Comparison of ENCODE assay signal across 9 cellular contexts in the genomic region with DNA sequence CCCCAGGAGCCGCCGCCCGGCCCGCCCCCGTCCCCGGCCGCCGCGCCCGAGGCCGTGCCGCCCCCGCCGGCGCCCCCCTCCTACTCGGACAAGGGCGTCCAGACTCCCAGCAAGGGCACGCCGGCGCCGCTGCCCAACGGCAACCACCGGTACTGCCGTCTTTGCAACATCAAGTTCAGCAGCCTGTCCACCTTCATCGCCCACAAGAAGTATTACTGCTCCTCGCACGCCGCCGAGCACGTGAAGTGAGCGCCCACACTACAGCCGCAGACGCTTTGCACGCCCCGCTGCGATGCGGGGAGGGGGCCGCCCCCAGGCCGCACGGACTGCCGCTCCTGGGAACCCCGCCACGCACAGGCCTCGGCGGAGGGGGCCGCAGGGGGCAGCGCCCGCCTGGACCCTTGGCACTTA. TPM values are rescaled to one million over a fixed set of nuclear protein-coding genes. Genes with fewer than 3 reads are reported as not detected.
A peak's percentile ranks its signal among the peaks of the same experiment; 100 is the strongest.
DNase-seq lines count a peak whose midpoint lies in the region; ATAC-seq, FAIRE-seq and TF ChIP-seq lines count a peak whose summit lies in the region.
"Had no signal": no experiment of that assay in that cellular context is flagged by ENCODE, and none has a peak within 500 bp of the region (broad histone marks: within the 10 kb centered on the region; RNA-seq: fewer than 3 reads in every experiment).

No MANE protein-coding gene starts in this region.

- H3K36me3 ChIP-seq in lung (ENCODE audit: control insufficient read depth in 2 of 2, insufficient read depth in 2 of 2, low read length in 2 of 2) (peaks cover 0 to 4% of the 10 kb centered on the region in 2 donors), thyroid gland (no peaks in the 10 kb centered on the region)

- H3K4me3 ChIP-seq in cardiac fibroblast (replicated peaks in 1 of 2; ENCODE audit: low read depth in 2 of 2, low read length in 2 of 2) (peak overlapping the region; percentile 29 to 59), lung (peak overlapping the region; percentile 46), thyroid gland (replicated peaks in 1 of 3) (peak overlapping the region in 1 of 3 donors; percentile 54)

- 26 to 36% methylated on average over 48 of the region's 48 CpGs for WGBS in lung, 2 donors
- WGBS in thyroid gland, 2 donors, result 34 to 44% methylated on average over 3 to 14 of the region's 48 CpGs

- FAIRE-seq in RCC 7860 (lab: Jason Lieb, UNC), result no peak
- FAIRE-seq: pancreas had no signal

- H3K27ac ChIP-seq in lung (ENCODE audit: low read depth in 1 of 2, low read length in 1 of 2) (peak overlapping the region in 1 of 2 donors; percentile 21), thyroid gland (no peak overlapping the region)
- H3K27ac ChIP-seq: pancreas had no signal

- peak; percentile 13 for TF ChIP-seq CTCF in cardiac fibroblast (IDR thresholded peaks at IDR 0.05; ENCODE audit: low read depth, low read length)
- TF ChIP-seq CTCF in lung (IDR thresholded peaks at IDR 0.05; ENCODE audit: control extremely low read depth, extremely low read depth), result no peak
- TF ChIP-seq CTCF in thyroid gland (IDR thresholded peaks at IDR 0.05), result peak in 1 of 6 experiments; percentile 17

- peaks cover 0 to 1% of the 10 kb centered on the region in 2 donors for H3K9me3 ChIP-seq in lung (ENCODE audit: control insufficient read depth in 2 of 2, insufficient read depth in 1 of 2, low read length in 1 of 2)
- no peaks in the 10 kb centered on the region for H3K9me3 ChIP-seq in thyroid gland
- H3K9me3 ChIP-seq: pancreas had no signal

- H3K4me1 ChIP-seq in lung (ENCODE audit: control insufficient read depth in 2 of 2, insufficient read depth in 2 of 2, low read length in 2 of 2), result peaks cover 0 to 14% of the 10 kb centered on the region in 2 donors
- H3K4me1 ChIP-seq in thyroid gland, result peaks cover 26 to 36% of the 10 kb centered on the region in 2 donors
- H3K4me1 ChIP-seq: pancreas had no signal

- ATAC-seq in GM21786 (IDR thresholded peaks at IDR 0.05; ENCODE audit: unreplicated experiment) (peak; percentile 28), lung (ENCODE audit: insufficient read depth, low FRiP score) (no peak), GM21528 (IDR thresholded peaks at IDR 0.05; ENCODE audit: low FRiP score, unreplicated experiment) (no peak)

- no peak for TF ChIP-seq POLR2A in thyroid gland (IDR thresholded peaks at IDR 0.05)

- H3K27me3 ChIP-seq in lung (ENCODE audit: control insufficient read depth, insufficient read depth), result no peaks in the 10 kb centered on the region
- no peaks in the 10 kb centered on the region for H3K27me3 ChIP-seq in thyroid gland
- H3K27me3 ChIP-seq: pancreas had no signal

- DNase-seq in CD1c-positive myeloid dendritic cell (ENCODE audit: extremely low spot score) (peak; percentile 28), RCC 7860 (ENCODE audit: low spot score) (peak; percentile 16), cardiac fibroblast (ENCODE audit: low read depth in 2 of 2) (peak; percentile 50), lung (ENCODE audit: low spot score) (no peak), thyroid gland (peak; percentile 53 to 57), NCI-H774 (lab: John Stamatoyannopoulos, UW) (no peak)

- intact Hi-C loops in thyroid gland (cut with DNase I), result no loop called here

RNA-seq across cellular contexts. Expression of a gene that starts 35.5 kb away (rescaled TPM):
- total RNA-seq in lung (10 to 100 TPM; 21.2 to 44.0 TPM), thyroid gland (10 to 100 TPM; 14.8 to 25.5 (median 20.9) TPM)
- polyA plus RNA-seq in lung, result 10 to 100 TPM; 25.3 to 31.9 TPM

Comparison
In these comparisons a context has a peak if more than half of its experiments do, and no peak if none do; other contexts are left out.
1. DNase-seq: peak in CD1c-positive myeloid dendritic cell (single experiment), RCC 7860 (single experiment), cardiac fibroblast (2 of 2) and thyroid gland (2 of 2); none in lung (single experiment) and NCI-H774 (single experiment).